ENCODE assay signal across 1 cellular context in genomic region chr2:20037660-20038059, GRCh38.
TF ChIP-seq lines count a peak whose summit lies in the region.

No MANE protein-coding gene starts in this region.

TF ChIP-seq in endothelial cell of umbilical vein, 7 proteins besides CTCF, POLR2A, EP300 and RAD21:
- no peak for TF ChIP-seq FOS (IDR thresholded peaks at IDR 0.05; ENCODE audit: borderline replicate concordance, insufficient read depth, low read length)
- TF ChIP-seq MAX (IDR thresholded peaks at IDR 0.05; ENCODE audit: insufficient read depth, insufficient read length): no peak
- TF ChIP-seq GATA2 (IDR thresholded peaks at IDR 0.05; ENCODE audit: insufficient read depth, insufficient read length, low read depth, low read length): no peak
